In genomic region chr20:23937303-23938117, GRCh38 we compare ENCODE assay signal across 8 cellular contexts. TPM values are rescaled to one million over a fixed set of nuclear protein-coding genes. Genes with fewer than 3 reads are reported as not detected.
DNase-seq lines count a peak whose midpoint lies in the region; ATAC-seq and TF ChIP-seq lines count a peak whose summit lies in the region.

No MANE protein-coding gene starts in this region.

- WGBS in right lobe of liver (ENCODE audit: insufficient coverage, low coverage, low lambda C conversion rate, missing lambda C conversion rate): 0% methylated on average over 3 of the region's 3 CpGs

- no peaks in the 10 kb centered on the region for H3K27me3 ChIP-seq in H7 (ENCODE audit: control insufficient read depth, insufficient read depth, low read length)
- H3K27me3 ChIP-seq in right lobe of liver: no peaks in the 10 kb centered on the region

- intact Hi-C loops in right lobe of liver (cut with DNase I): loop anchor here in 1 of 2 donors (10.0 kb wide), 1 partner anchor 57 kb away; no protein-coding TSS in a partner anchor

- H3K27ac ChIP-seq in right lobe of liver: no peak overlapping the region

- no peak for TF ChIP-seq POLR2A in right lobe of liver (IDR thresholded peaks at IDR 0.05)

- peak; percentile 73 to 89 (median 86) for TF ChIP-seq CTCF in right lobe of liver (IDR thresholded peaks at IDR 0.05)

- no peaks in the 10 kb centered on the region for H3K9me3 ChIP-seq in right lobe of liver

- ATAC-seq in right lobe of liver (peak; percentile 97 to 100 (median 99)), HG03571 (IDR thresholded peaks at IDR 0.05; ENCODE audit: unreplicated experiment) (no peak)

- H3K4me3 ChIP-seq in H7 (ENCODE audit: insufficient read depth, low read depth, low read length) (no peak overlapping the region), right lobe of liver (no peak overlapping the region)

- DNase-seq in GM03348 (ENCODE audit: low spot score) (peak; percentile 78), H7 (peak; percentile 75), NCI-H1694 (lab: John Stamatoyannopoulos, UW) (peak; percentile 62), dermis blood vessel endothelial cell (peak; percentile 81), right lobe of liver (peak in 2 of 3 donors; percentile 37 to 70)
- peak; percentile 55 to 58 for DNase-seq in activated CD4-positive, alpha-beta T cell treated with anti-CD3 and anti-CD28 coated beads for 4 hours
- DNase-seq in stimulated activated CD4-positive, alpha-beta T cell treated with anti-CD3 and anti-CD28 coated beads, TNF-alpha, amount 100 ng/mL, for 4 hours (ENCODE audit: low read depth in 3 of 3): peak; percentile 18 to 50 (median 35)

- no peaks in the 10 kb centered on the region for H3K4me1 ChIP-seq in right lobe of liver

- H3K36me3 ChIP-seq in H7 (replicated peaks; ENCODE audit: control insufficient read depth, insufficient read depth, low read length) (no peaks in the 10 kb centered on the region), right lobe of liver (no peaks in the 10 kb centered on the region)

RNA-seq across cellular contexts. Expression of gene GGTLC1, which starts 51.1 kb away (rescaled TPM):
- not detected in 2 replicates for total RNA-seq in H7 (2014; rRNA removed; shearing (Covaris generic))
- total RNA-seq in dermis blood vessel endothelial cell (not detected in 2 replicates), right lobe of liver (not detected)

RNA-seq across cellular contexts. Expression of gene CST5, which starts 58.0 kb away (rescaled TPM):
- not detected in 2 replicates for total RNA-seq in H7 (2014; rRNA removed; shearing (Covaris generic))
- not detected in 2 replicates for total RNA-seq in dermis blood vessel endothelial cell
- not detected for total RNA-seq in right lobe of liver
